ENCODE assay signal across 8 cellular contexts in genomic region chr2:25951071-25951547, GRCh38. TPM values are rescaled to one million over a fixed set of nuclear protein-coding genes. Genes with fewer than 3 reads are reported as not detected.
A peak's percentile ranks its signal among the peaks of the same experiment; 100 is the strongest.
DNase-seq lines count a peak whose midpoint lies in the region; ATAC-seq and TF ChIP-seq lines count a peak whose summit lies in the region.

No MANE protein-coding gene starts in this region.

- no peak overlapping the region for H3K27ac ChIP-seq in upper lobe of right lung

- H3K4me1 ChIP-seq in upper lobe of right lung: no peaks in the 10 kb centered on the region

- ATAC-seq in GM21723 (IDR thresholded peaks at IDR 0.05; ENCODE audit: unreplicated experiment): peak; percentile 66
- ATAC-seq in Right ventricle myocardium superior (ENCODE audit: poor library complexity): peak; percentile 97
- peak; percentile 99 for ATAC-seq in upper lobe of right lung

- no peaks in the 10 kb centered on the region for H3K9me3 ChIP-seq in upper lobe of right lung

- no peaks in the 10 kb centered on the region for H3K36me3 ChIP-seq in upper lobe of right lung

- no peaks in the 10 kb centered on the region for H3K27me3 ChIP-seq in upper lobe of right lung

- intact Hi-C loops in Right ventricle myocardium superior (cut with DNase I) (loop anchor here (5.0 to 10.0 kb wide), 2 partner anchors 96 to 196 kb away; no protein-coding TSS in a partner anchor), posterior vena cava (cut with DNase I) (loop anchor here (10.0 kb wide), 1 partner anchor 194 kb away; no protein-coding TSS in a partner anchor), upper lobe of right lung (cut with DNase I) (loop anchor here (10.0 kb wide), 1 partner anchor 194 kb away; no protein-coding TSS in a partner anchor)

- DNase-seq in AG09319 (ENCODE audit: extremely low read depth, low read depth) (peak; percentile 52), NCI-H1436 (lab: John Stamatoyannopoulos, UW) (peak; percentile 88), SW480 (ENCODE audit: low spot score) (peak; percentile 84), Right ventricle myocardium superior (peak; percentile 72), posterior vena cava (ENCODE audit: low spot score) (peak; percentile 94), upper lobe of right lung (peak; percentile 87)
- DNase-seq in activated naive CD8-positive, alpha-beta T cell treated with anti-CD3 and anti-CD28 coated beads, Interleukin-2, amount 50 U/mL, for 16 hours (ENCODE audit: low read depth, low spot score): peak; percentile 38

- TF ChIP-seq CTCF in AG09319 (IDR thresholded peaks at IDR 0.05; ENCODE audit: low read depth, low read length) (peak; percentile 96), upper lobe of right lung (IDR thresholded peaks at IDR 0.05) (peak; percentile 96)

- H3K4me3 ChIP-seq in upper lobe of right lung: no peak overlapping the region

RNA-seq across cellular contexts. Expression of gene KIF3C, which starts 31.2 kb away (rescaled TPM):
- total RNA-seq in Right ventricle myocardium superior: 3.2 TPM
- 10 to 100 TPM in 1 of 2 donors, 1 to 10 TPM in 1; 3.9 to 10.9 TPM for total RNA-seq in posterior vena cava
- total RNA-seq in upper lobe of right lung: 6.5 TPM

Comparison
In these comparisons a context has a peak if more than half of its experiments do, and no peak if none do; other contexts are left out.
1. DNase-seq: peak in every context shown above with its lines; median percentile 94 in posterior vena cava; 88 in NCI-H1436; 87 in upper lobe of right lung; 84 in SW480; 72 in Right ventricle myocardium superior; 52 in AG09319; 38 in activated naive CD8-positive, alpha-beta T cell treated with anti-CD3 and anti-CD28 coated beads, Interleukin-2, amount 50 U/mL, for 16 hours.